Comparison of ENCODE assay signal across 8 cellular contexts in the genomic region with DNA sequence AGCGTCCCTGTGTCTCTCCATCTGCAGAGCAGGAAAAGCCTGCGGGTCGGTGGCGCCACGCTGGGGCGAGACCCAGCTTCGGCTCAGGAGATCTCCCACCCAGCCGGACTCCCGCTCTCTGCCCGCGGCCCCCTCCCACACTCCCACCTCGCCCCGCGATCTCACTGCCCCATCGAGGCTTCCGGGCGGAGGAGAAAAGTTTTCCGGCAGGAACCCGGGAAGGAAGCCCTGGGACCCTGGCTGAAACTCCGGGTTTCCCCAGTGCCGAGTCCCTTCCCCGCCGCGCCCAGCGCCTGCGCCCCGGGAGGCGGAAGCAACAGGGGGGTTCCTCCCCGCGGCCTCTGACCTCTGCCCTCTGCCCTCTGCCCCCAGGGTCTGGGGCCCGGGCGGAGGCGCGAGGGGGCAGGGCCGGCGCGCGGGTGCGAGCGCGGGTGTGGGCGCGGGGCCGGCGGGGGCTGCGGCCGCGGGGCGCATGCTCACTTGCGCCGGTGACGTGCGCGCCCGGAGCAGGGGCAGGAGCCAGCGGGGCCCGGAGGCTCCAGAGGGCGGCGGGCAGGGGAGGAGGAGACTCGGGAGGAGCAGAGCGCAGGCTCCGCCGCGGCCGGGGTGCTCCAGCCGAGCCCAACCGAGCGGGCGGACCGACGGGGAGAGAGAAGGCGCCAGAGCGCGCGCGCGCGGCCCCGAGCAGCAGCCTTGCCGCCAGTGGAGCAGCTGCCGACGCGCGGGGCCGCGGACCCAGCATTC. TPM values are rescaled to one million over a fixed set of nuclear protein-coding genes. Genes with fewer than 3 reads are reported as not detected.
A peak's percentile ranks its signal among the peaks of the same experiment; 100 is the strongest.
DNase-seq lines count a peak whose midpoint lies in the region; ATAC-seq and TF ChIP-seq lines count a peak whose summit lies in the region.

A gene (plus strand): TSS at position 541 of the 744 bp plus-strand sequence. CDS start 379 bp downstream, outside the sequence.

- ATAC-seq in GM21723 (IDR thresholded peaks at IDR 0.05; ENCODE audit: unreplicated experiment): peak; percentile 76
- ATAC-seq in stimulated activated naive CD8-positive, alpha-beta T cell treated with anti-CD3 and anti-CD28 coated beads, Interleukin-15, amount 100 ng/mL, for 72 hours: peak; percentile 84

- DNase-seq in Daoy (ENCODE audit: low read depth): peak; percentile 87
- DNase-seq in KG1 (lab: John Stamatoyannopoulos, UW): peak; percentile 47
- peak; percentile 87 for DNase-seq in SIG-M5 treated with dmso at 0.1 percent for 504 hours (lab: John Stamatoyannopoulos, UW; ENCODE audit: unreplicated experiment)
- DNase-seq in activated gamma-delta T cell treated with Interleukin-2 at 50 U/mL for 16 hours: peak; percentile 55
- DNase-seq in fibroblast of villous mesenchyme (ENCODE audit: low read depth): peak; percentile 92
- DNase-seq in neural crest cell (ENCODE audit: low read depth, low spot score): peak; percentile 85
- DNase-seq in stimulated activated naive CD8-positive, alpha-beta T cell treated with anti-CD3 and anti-CD28 coated beads, Interleukin-15, amount 100 ng/mL, for 72 hours: peak; percentile 81 to 82

- peak within 1 kb of the TSS; percentile 76 for H3K4me3 ChIP-seq in fibroblast of villous mesenchyme (ENCODE audit: low read depth, low read length)

- no peaks in the 10 kb centered on the region for H3K9me3 Mint-ChIP-seq in neural crest cell
- H3K9me3 Mint-ChIP-seq in stimulated activated naive CD8-positive, alpha-beta T cell treated with anti-CD3 and anti-CD28 coated beads, Interleukin-15, amount 100 ng/mL, for 72 hours: no peaks in the 10 kb centered on the region

- no peaks in the 10 kb centered on the region for H3K27me3 Mint-ChIP-seq in neural crest cell (ENCODE audit: low read depth)
- no peaks in the 10 kb centered on the region for H3K27me3 Mint-ChIP-seq in stimulated activated naive CD8-positive, alpha-beta T cell treated with anti-CD3 and anti-CD28 coated beads, Interleukin-15, amount 100 ng/mL, for 72 hours

- H3K36me3 Mint-ChIP-seq in neural crest cell (ENCODE audit: low read depth): no peaks in the 10 kb centered on the region

- H3K27ac Mint-ChIP-seq in neural crest cell (ENCODE audit: unreplicated experiment): peak within 1 kb of the TSS; percentile 82
- peak within 1 kb of the TSS; percentile 84 to 90 for H3K27ac Mint-ChIP-seq in stimulated activated naive CD8-positive, alpha-beta T cell treated with anti-CD3 and anti-CD28 coated beads, Interleukin-15, amount 100 ng/mL, for 72 hours

- H3K4me3 Mint-ChIP-seq in neural crest cell: peak within 1 kb of the TSS; percentile 93
- H3K4me3 Mint-ChIP-seq in stimulated activated naive CD8-positive, alpha-beta T cell treated with anti-CD3 and anti-CD28 coated beads, Interleukin-15, amount 100 ng/mL, for 72 hours: peak within 1 kb of the TSS; percentile 93 to 94

- TF ChIP-seq CTCF in fibroblast of villous mesenchyme (IDR thresholded peaks at IDR 0.05; ENCODE audit: insufficient read depth, low read depth, low read length) (peak; percentile 4), neural crest cell (conservative IDR thresholded peaks at IDR 0.05) (no peak)

- H3K4me1 Mint-ChIP-seq in neural crest cell: peaks cover 52% of the 10 kb centered on the region
- peaks cover 62% of the 10 kb centered on the region for H3K4me1 Mint-ChIP-seq in stimulated activated naive CD8-positive, alpha-beta T cell treated with anti-CD3 and anti-CD28 coated beads, Interleukin-15, amount 100 ng/mL, for 72 hours

RNA-seq across cellular contexts. Expression of the gene that starts here (rescaled TPM):
- total RNA-seq in Daoy (2014; rRNA removed; shearing (Covaris generic)): 1.9 and 2.0 TPM in 2 replicates
- total RNA-seq in fibroblast of villous mesenchyme (5.8 and 6.9 TPM in 2 replicates), neural crest cell (97.4 and 99.1 TPM in 2 replicates)

Comparison
In these comparisons a context has a peak if more than half of its experiments do, and no peak if none do; other contexts are left out.
1. Peak in every context shown above with its lines: DNase-seq, ATAC-seq and H3K4me3 ChIP-seq.
2. RNA of the gene that starts here (total RNA-seq): 97.4 to 99.1 TPM in neural crest cell; 5.8 to 6.9 TPM in fibroblast of villous mesenchyme and 1.9 to 2.0 TPM in Daoy; every median in the first group is over 10 times any median in the second.